Comparison of ENCODE assay signal across 1 cellular context in the genomic region with DNA sequence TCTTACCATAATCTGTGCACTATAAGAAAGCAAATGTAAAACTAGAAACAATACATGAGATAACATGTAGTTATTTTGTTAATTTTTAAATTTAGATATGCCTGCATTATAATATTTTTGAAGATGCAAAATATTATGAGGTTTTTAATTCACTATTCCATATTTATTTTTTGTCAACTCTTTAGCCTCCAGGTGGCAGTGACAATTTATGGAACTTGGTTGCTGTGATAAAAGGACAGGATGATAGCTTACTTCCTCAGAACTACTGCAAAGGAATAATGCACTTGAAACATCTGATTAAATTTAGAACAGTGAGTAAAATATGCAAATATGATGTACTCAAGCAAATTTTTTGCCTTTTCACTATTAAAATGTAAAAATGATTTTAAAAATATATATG.
TF ChIP-seq lines count a peak whose summit lies in the region.

No MANE protein-coding gene starts in this region.

TF ChIP-seq in IMR-90, 13 proteins besides CTCF, POLR2A, EP300 and RAD21 (continued from another document):
- TF ChIP-seq ELK1 (IDR thresholded peaks at IDR 0.05; ENCODE audit: borderline replicate concordance, low read depth, low read length) = no peak
TF ChIP-seq in IMR-90: peak in this region for 1.
